Comparison of ENCODE assay signal across 20 cellular contexts in genomic region chr11:23151819-23152218, GRCh38.
"Had no signal": no experiment of that assay in that cellular context is flagged by ENCODE, and none has a peak within 500 bp of the region (broad histone marks: within the 10 kb centered on the region; RNA-seq: fewer than 3 reads in every experiment).

No MANE protein-coding gene starts in this region.

- H3K27ac ChIP-seq: colonic mucosa, heart left ventricle, psoas muscle, spleen, stomach, thoracic aorta, transverse colon had no signal

- H3K36me3 ChIP-seq: colonic mucosa, heart left ventricle, spleen, stomach, thoracic aorta, transverse colon had no signal

- H3K4me1 ChIP-seq: colonic mucosa, heart left ventricle, psoas muscle, spleen, stomach, transverse colon had no signal

- DNase-seq: colonic mucosa; dermis blood vessel endothelial cell; erythroblast; heart left ventricle; hippocampal formation; kidney glomerular epithelial cell; mesendoderm; naive B cell; psoas muscle; spleen; stimulated activated CD4-positive, alpha-beta T cell treated with anti-CD3 and anti-CD28 coated beads, Interleukin-15, amount 100 ng/mL, for 24 hours; stimulated activated CD4-positive, alpha-beta T cell treated with anti-CD3 and anti-CD28 coated beads, Interleukin-2, amount 100 ng/mL, for 24 hours; stimulated activated naive CD4-positive, alpha-beta T cell; stomach; substantia nigra; transverse colon had no signal

- H3K27me3 ChIP-seq: colonic mucosa, heart left ventricle, spleen, stomach, transverse colon had no signal

- FAIRE-seq: frontal cortex, islet of Langerhans had no signal

- ATAC-seq: heart left ventricle, psoas muscle, sciatic nerve had no signal

- H3K9me3 ChIP-seq: colonic mucosa, heart left ventricle, psoas muscle, spleen, stomach, thoracic aorta, transverse colon had no signal

- H3K4me3 ChIP-seq: colonic mucosa, heart left ventricle, psoas muscle, spleen, stomach, thoracic aorta, transverse colon had no signal
